ENCODE assay signal across 8 cellular contexts in the genomic region with DNA sequence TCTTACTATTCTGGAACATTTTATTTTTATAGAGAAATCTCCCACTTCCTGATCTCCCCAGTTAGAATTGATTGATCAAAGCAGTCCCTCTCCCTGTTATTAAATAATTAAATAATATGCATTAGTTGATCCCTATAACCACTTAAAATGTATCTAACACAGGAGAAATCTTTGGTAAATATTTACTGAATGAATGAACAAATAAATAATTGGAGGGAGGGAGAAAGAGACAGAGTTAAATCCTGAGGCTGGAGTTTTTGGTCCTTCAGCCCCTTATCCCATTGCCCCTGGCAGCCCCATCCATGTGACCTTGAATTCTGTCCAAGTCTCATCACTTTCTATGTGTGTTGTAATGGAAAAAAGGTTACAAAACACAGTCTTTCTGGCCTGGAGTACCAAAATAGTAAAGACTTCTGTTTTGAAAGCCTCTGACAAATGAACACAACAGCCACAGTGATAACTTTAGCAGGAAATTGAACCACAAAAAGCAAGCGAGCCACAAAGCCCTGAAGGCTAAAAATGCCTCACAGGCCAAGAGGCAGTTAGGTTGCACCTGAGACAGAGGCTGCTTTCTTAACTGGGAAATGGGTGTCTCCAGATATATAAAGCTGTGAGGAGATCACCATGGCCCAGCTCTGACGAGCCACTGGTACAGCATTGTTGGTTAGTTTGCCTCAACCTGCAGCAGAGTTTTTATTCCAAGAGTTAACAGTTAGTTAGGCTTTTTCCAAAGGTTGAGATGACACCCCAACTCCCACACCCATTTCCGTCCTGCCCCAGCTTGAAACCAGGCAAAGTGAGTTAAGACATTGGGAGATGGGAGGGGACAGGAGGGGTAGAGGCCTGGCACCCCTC. TPM values are rescaled to one million over a fixed set of nuclear protein-coding genes. Genes with fewer than 3 reads are reported as not detected.
DNase-seq lines count a peak whose midpoint lies in the region; ATAC-seq and TF ChIP-seq lines count a peak whose summit lies in the region.

No MANE protein-coding gene starts in this region.

- H3K9me3 ChIP-seq in body of pancreas (no peaks in the 10 kb centered on the region), sigmoid colon (no peaks in the 10 kb centered on the region)

- H3K4me3 ChIP-seq in body of pancreas, result no peak overlapping the region
- no peak overlapping the region for H3K4me3 ChIP-seq in sigmoid colon

- peak; percentile 38 for TF ChIP-seq POLR2A in GM18505 (IDR thresholded peaks at IDR 0.05; ENCODE audit: borderline replicate concordance, extremely low read depth, insufficient read depth, insufficient read length)
- no peak for TF ChIP-seq POLR2A in body of pancreas (IDR thresholded peaks at IDR 0.05)
- no peak for TF ChIP-seq POLR2A in sigmoid colon (IDR thresholded peaks at IDR 0.05)

- WGBS in body of pancreas, 2 donors, result 57 to 60% methylated on average over 3 of the region's 3 CpGs
- 53 to 80% methylated on average over 3 of the region's 3 CpGs for WGBS in sigmoid colon, 2 donors

- TF ChIP-seq EP300 in sigmoid colon (IDR thresholded peaks at IDR 0.05), result peak in 1 of 4 donors; percentile 11

- H3K4me1 ChIP-seq in body of pancreas, result peaks cover 16% of the 10 kb centered on the region
- H3K4me1 ChIP-seq in sigmoid colon, result peaks cover 0 to 80% (median 57%) of the 10 kb centered on the region in 4 donors

- intact Hi-C loops in body of pancreas (cut with DNase I), result no loop called here
- intact Hi-C loops in sigmoid colon (cut with DNase I), result no loop called here

- no peaks in the 10 kb centered on the region for H3K27me3 ChIP-seq in body of pancreas
- H3K27me3 ChIP-seq in sigmoid colon, result no peaks in the 10 kb centered on the region

- peak overlapping the region in 2 of 4 donors; percentile 9 to 49 for H3K27ac ChIP-seq in body of pancreas
- H3K27ac ChIP-seq in sigmoid colon, result peak overlapping the region; percentile 51 to 78 (median 70)

- peak; percentile 68 for DNase-seq in LHCN-M2 (ENCODE audit: low read depth)
- no peak for DNase-seq in body of pancreas
- no peak for DNase-seq in sigmoid colon
- DNase-seq in SHP77 (lab: John Stamatoyannopoulos, UW), result no peak
- DNase-seq in SK-N-DZ (ENCODE audit: low spot score), result no peak
- DNase-seq in hepatic stellate cell (ENCODE audit: low spot score), result no peak

- ATAC-seq in GM18505 (IDR thresholded peaks at IDR 0.05; ENCODE audit: unreplicated experiment) (peak; percentile 83), GM21737 (IDR thresholded peaks at IDR 0.05; ENCODE audit: unreplicated experiment) (peak; percentile 70), body of pancreas (peak; percentile 34)

- TF ChIP-seq CTCF in body of pancreas (IDR thresholded peaks at IDR 0.05) (no peak), sigmoid colon (IDR thresholded peaks at IDR 0.05) (no peak)

- no peaks in the 10 kb centered on the region for H3K36me3 ChIP-seq in body of pancreas (replicated peaks in 1 of 2; ENCODE audit: insufficient read depth in 1 of 2, low read depth in 2 of 2)
- H3K36me3 ChIP-seq in sigmoid colon, result no peaks in the 10 kb centered on the region

RNA-seq across cellular contexts. Expression of a gene that starts 11.3 kb away (rescaled TPM):
- total RNA-seq in LHCN-M2 (2014; rRNA removed) (762 and 846 TPM in 2 replicates), body of pancreas (1 to 10 TPM; 3.1 to 4.0 TPM), sigmoid colon (10 to 100 TPM; 21.7 to 70.3 (median 33.1) TPM)
- polyA plus RNA-seq in LHCN-M2 (2012), result 193 TPM
- 10 to 100 TPM in 2 of 3 donors, 1 to 10 TPM in 1; 4.6 to 19.2 (median 12.7) TPM for polyA plus RNA-seq in sigmoid colon
- polyA plus RNA-seq in SK-N-DZ (2014; cell fraction: cytosol; rRNA removed), result 1.1 and 3.6 TPM in 2 replicates
- 2.9 and 5.1 TPM in 2 replicates for polyA plus RNA-seq in SK-N-DZ (2014; cell fraction: nucleus; rRNA removed)

Comparison
In these comparisons a context has a peak if more than half of its experiments do, and no peak if none do; other contexts are left out.
1. RNA of a gene that starts 11.3 kb away (total RNA-seq): 762 to 846 TPM in LHCN-M2; 21.7 to 70.3 TPM in sigmoid colon and 3.1 to 4.0 TPM in body of pancreas; every median in the first group is over 10 times any median in the second.
2. Peak in every context shown above with its lines, with median percentiles within 50 percentile points of each other: ATAC-seq.